In the genomic region with DNA sequence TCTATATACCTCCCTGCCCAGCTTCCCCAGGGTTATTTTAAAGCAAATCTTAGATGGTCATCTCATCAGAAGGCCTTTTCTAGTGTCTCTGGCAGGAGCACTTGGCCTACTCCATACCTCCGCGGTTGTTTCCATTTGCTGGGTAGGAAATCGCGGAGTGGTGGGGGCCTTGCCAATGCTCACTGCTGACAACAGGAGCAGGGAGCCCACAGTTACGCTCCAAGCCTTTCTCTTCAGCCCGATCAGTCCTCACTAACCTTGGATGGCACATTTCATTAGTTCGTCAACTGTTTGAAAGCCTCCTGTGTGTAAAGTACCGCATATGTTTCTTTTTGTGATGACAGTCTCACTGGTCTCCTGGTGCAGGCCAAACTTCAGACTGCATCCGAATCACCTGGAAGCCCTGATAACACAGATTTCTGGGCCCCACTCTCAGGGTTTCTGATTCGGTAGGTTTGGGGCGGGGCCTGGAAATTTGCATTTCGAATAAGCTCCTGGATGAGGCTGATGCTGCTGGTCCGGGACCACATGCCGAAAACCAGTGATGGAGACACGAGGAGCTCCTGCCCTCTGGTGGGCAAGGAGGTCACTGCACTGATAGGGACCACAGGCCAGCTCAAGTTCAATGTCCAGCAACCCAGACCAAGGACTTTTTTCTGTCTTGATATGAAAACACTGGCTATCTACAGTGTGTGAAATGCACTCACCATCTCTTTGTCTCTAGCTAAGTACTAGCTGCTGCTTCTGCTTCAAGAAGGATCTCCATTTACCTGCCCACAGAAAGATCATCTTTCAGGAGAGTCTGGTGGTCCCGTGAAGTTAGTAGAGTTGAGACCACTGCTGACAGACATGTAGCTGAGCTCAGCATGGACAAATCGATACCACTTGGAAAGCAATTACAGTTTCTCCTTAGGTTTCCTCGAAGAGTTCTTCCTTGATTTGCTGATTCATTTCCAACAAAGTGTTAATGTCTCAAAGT, we compare ENCODE assay signal across 8 cellular contexts. TPM values are rescaled to one million over a fixed set of nuclear protein-coding genes. Genes with fewer than 3 reads are reported as not detected.
DNase-seq lines count a peak whose midpoint lies in the region; ATAC-seq and TF ChIP-seq lines count a peak whose summit lies in the region.

No MANE protein-coding gene starts in this region.

- no peaks in the 10 kb centered on the region for H3K36me3 Mint-ChIP-seq in CD14-positive monocyte
- no peaks in the 10 kb centered on the region for H3K36me3 Mint-ChIP-seq in activated naive CD8-positive, alpha-beta T cell treated with anti-CD3 and anti-CD28 coated beads, Interleukin-2, amount 50 U/mL, for 24 hours (ENCODE audit: low read depth)

- H3K27ac ChIP-seq in SJSA1 (no peak overlapping the region), heart left ventricle (no peak overlapping the region)

- H3K9me3 ChIP-seq in SJSA1 (replicated peaks): no peaks in the 10 kb centered on the region
- no peaks in the 10 kb centered on the region for H3K9me3 ChIP-seq in heart left ventricle

- WGBS in heart left ventricle, 4 donors: 48 to 51% (median 49%) methylated on average over 18 of the region's 18 CpGs

- no peak overlapping the region for H3K4me3 Mint-ChIP-seq in CD14-positive monocyte
- no peak overlapping the region for H3K4me3 Mint-ChIP-seq in activated naive CD8-positive, alpha-beta T cell treated with anti-CD3 and anti-CD28 coated beads, Interleukin-2, amount 50 U/mL, for 24 hours

- no peaks in the 10 kb centered on the region for H3K27me3 Mint-ChIP-seq in CD14-positive monocyte (ENCODE audit: low read depth in 3 of 3)
- H3K27me3 Mint-ChIP-seq in activated naive CD8-positive, alpha-beta T cell treated with anti-CD3 and anti-CD28 coated beads, Interleukin-2, amount 50 U/mL, for 24 hours: no peaks in the 10 kb centered on the region

- H3K27ac Mint-ChIP-seq in CD14-positive monocyte: no peak overlapping the region
- no peak overlapping the region for H3K27ac Mint-ChIP-seq in activated naive CD8-positive, alpha-beta T cell treated with anti-CD3 and anti-CD28 coated beads, Interleukin-2, amount 50 U/mL, for 24 hours

- no peak for TF ChIP-seq POLR2A in heart left ventricle (IDR thresholded peaks at IDR 0.05)

- H3K27me3 ChIP-seq in SJSA1 (replicated peaks) (no peaks in the 10 kb centered on the region), heart left ventricle (no peaks in the 10 kb centered on the region)

- H3K4me1 ChIP-seq in SJSA1 (replicated peaks) (no peaks in the 10 kb centered on the region), heart left ventricle (no peaks in the 10 kb centered on the region)

- H3K9me3 Mint-ChIP-seq in CD14-positive monocyte: no peaks in the 10 kb centered on the region
- no peaks in the 10 kb centered on the region for H3K9me3 Mint-ChIP-seq in activated naive CD8-positive, alpha-beta T cell treated with anti-CD3 and anti-CD28 coated beads, Interleukin-2, amount 50 U/mL, for 24 hours

- TF ChIP-seq CTCF in CD14-positive monocyte (IDR thresholded peaks at IDR 0.05) (peak; percentile 86), heart left ventricle (IDR thresholded peaks at IDR 0.05) (peak; percentile 84 to 94 (median 89))

- intact Hi-C loops in CD14-positive monocyte (cut with micrococcal nuclease) (no loop called here), heart left ventricle (cut with DNase I) (no loop called here), posterior vena cava (cut with DNase I) (no loop called here)

- no peak overlapping the region for H3K4me3 ChIP-seq in SJSA1
- H3K4me3 ChIP-seq in heart left ventricle: no peak overlapping the region

- H3K36me3 ChIP-seq in SJSA1: no peaks in the 10 kb centered on the region
- no peaks in the 10 kb centered on the region for H3K36me3 ChIP-seq in heart left ventricle

- ATAC-seq in GM18907 (IDR thresholded peaks at IDR 0.05; ENCODE audit: unreplicated experiment): peak; percentile 86
- peak; percentile 72 for ATAC-seq in HG03378 (IDR thresholded peaks at IDR 0.05; ENCODE audit: unreplicated experiment)
- peak; percentile 73 for ATAC-seq in activated naive CD8-positive, alpha-beta T cell treated with anti-CD3 and anti-CD28 coated beads, Interleukin-2, amount 50 U/mL, for 24 hours
- ATAC-seq in heart left ventricle: peak; percentile 37 to 88 (median 82)

- DNase-seq in CD14-positive monocyte (ENCODE audit: low spot score): peak; percentile 68
- peak; percentile 34 to 57 for DNase-seq in SJSA1 (ENCODE audit: low read depth in 1 of 2, low spot score in 2 of 2)
- DNase-seq in activated naive CD8-positive, alpha-beta T cell treated with anti-CD3 and anti-CD28 coated beads, Interleukin-2, amount 50 U/mL, for 24 hours: peak; percentile 57
- peak; percentile 52 to 76 (median 61) for DNase-seq in heart left ventricle
- DNase-seq in posterior vena cava (ENCODE audit: low spot score): peak; percentile 91
- DNase-seq in OCI-M2 (lab: John Stamatoyannopoulos, UW; ENCODE audit: unreplicated experiment): no peak

- peaks cover 4% of the 10 kb centered on the region for H3K4me1 Mint-ChIP-seq in CD14-positive monocyte
- no peaks in the 10 kb centered on the region for H3K4me1 Mint-ChIP-seq in activated naive CD8-positive, alpha-beta T cell treated with anti-CD3 and anti-CD28 coated beads, Interleukin-2, amount 50 U/mL, for 24 hours

RNA-seq across cellular contexts. Expression of gene LRGUK, which starts 14.0 kb away (rescaled TPM):
- polyA plus RNA-seq in CD14-positive monocyte (not detected), heart left ventricle (under 1 TPM in 1 of 2 donors, not detected in 1; 0.03 TPM)
- total RNA-seq in SJSA1 (2014; rRNA removed; shearing (Covaris generic)): 0.05 TPM in 1 of 2 replicates, not detected in the other
- total RNA-seq in heart left ventricle (under 1 TPM in 7 of 9 donors, not detected in 2; 0.12 to 0.51 (median 0.28) TPM), posterior vena cava (under 1 TPM; 0.79 to 0.95 TPM)
